16 cellular contexts compared by ENCODE assay signal in genomic region chr9:95807326-95807947, GRCh38.
A peak's percentile ranks its signal among the peaks of the same experiment; 100 is the strongest.
DNase-seq lines count a peak whose midpoint lies in the region; ATAC-seq and TF ChIP-seq lines count a peak whose summit lies in the region.
"Had no signal": no experiment of that assay in that cellular context is flagged by ENCODE, and none has a peak within 500 bp of the region (broad histone marks: within the 10 kb centered on the region; RNA-seq: fewer than 3 reads in every experiment).

No MANE protein-coding gene starts in this region.

- no peak for DNase-seq in Right ventricle myocardium superior
- DNase-seq in cardiac septum (ENCODE audit: low spot score) = no peak
- no peak for DNase-seq in esophagus muscularis mucosa (ENCODE audit: extremely low spot score)
- no peak for DNase-seq in prostate gland (ENCODE audit: low spot score)
- DNase-seq in DMS53 (lab: John Stamatoyannopoulos, UW) = no peak
- no peak for DNase-seq in HAP-1 (ENCODE audit: low spot score in 2 of 2)
- no peak for DNase-seq in NCI-H524 treated with DMSO at 0.1 percent for 48 hours (lab: John Stamatoyannopoulos, UW)
- DNase-seq: activated CD4-positive, alpha-beta T cell treated with anti-CD3 and anti-CD28 coated beads, Interleukin-2, amount 10 ng/mL, durations not matched to agents 7 days and 5 days; Caco-2; T-helper 17 cell; thyroid gland had no signal

- in situ Hi-C loops in HAP-1 (cut with MboI; ENCODE audit: low sequenced_read_pairs) = no loop called here

- TF ChIP-seq CTCF in esophagus muscularis mucosa (IDR thresholded peaks at IDR 0.05) (no peak), prostate gland (IDR thresholded peaks at IDR 0.05) (no peak)

- H3K4me3 ChIP-seq in esophagus muscularis mucosa (no peak overlapping the region), prostate gland (no peak overlapping the region), HAP-1 (no peak overlapping the region)
- H3K4me3 ChIP-seq: A549, thyroid gland had no signal

- intact Hi-C loops in Right ventricle myocardium superior (cut with DNase I) (no loop called here), cardiac septum (cut with DNase I) (no loop called here), esophagus muscularis mucosa (cut with DNase I) (no loop called here), prostate gland (cut with DNase I) (loop anchor here (2.0 kb wide), 1 partner anchor 67 kb away; the partner anchor contains the start of gene ERCC6L2)

- H3K4me1 ChIP-seq in esophagus muscularis mucosa = peaks cover 11 to 25% (median 20%) of the 10 kb centered on the region in 4 donors
- H3K4me1 ChIP-seq in prostate gland (replicated peaks) = no peaks in the 10 kb centered on the region
- peaks cover 13% of the 10 kb centered on the region for H3K4me1 ChIP-seq in HAP-1
- H3K4me1 ChIP-seq: A549, Caco-2, thyroid gland had no signal

- H3K36me3 ChIP-seq in esophagus muscularis mucosa = no peaks in the 10 kb centered on the region
- no peaks in the 10 kb centered on the region for H3K36me3 ChIP-seq in prostate gland
- H3K36me3 ChIP-seq in HAP-1 (replicated peaks) = no peaks in the 10 kb centered on the region
- H3K36me3 ChIP-seq: thyroid gland had no signal

- no peak for TF ChIP-seq EP300 in esophagus muscularis mucosa (IDR thresholded peaks at IDR 0.05)

- 41% methylated on average over 5 of the region's 5 CpGs for WGBS in esophagus muscularis mucosa
- WGBS in prostate gland = 52% methylated on average over 5 of the region's 5 CpGs

- TF ChIP-seq POLR2A in esophagus muscularis mucosa (IDR thresholded peaks at IDR 0.05; ENCODE audit: low read depth) (no peak), prostate gland (IDR thresholded peaks at IDR 0.05) (no peak)

- H3K27me3 ChIP-seq in esophagus muscularis mucosa (no peaks in the 10 kb centered on the region), prostate gland (replicated peaks; ENCODE audit: insufficient read depth) (no peaks in the 10 kb centered on the region), HAP-1 (ENCODE audit: low read depth) (no peaks in the 10 kb centered on the region)
- H3K27me3 ChIP-seq: thyroid gland had no signal

- no peaks in the 10 kb centered on the region for H3K9me3 ChIP-seq in esophagus muscularis mucosa
- no peaks in the 10 kb centered on the region for H3K9me3 ChIP-seq in prostate gland
- no peaks in the 10 kb centered on the region for H3K9me3 ChIP-seq in HAP-1
- H3K9me3 ChIP-seq: A549, thyroid gland had no signal

- H3K27ac ChIP-seq in esophagus muscularis mucosa (replicated peaks in 1 of 4) (peak overlapping the region; percentile 11 to 67 (median 48)), prostate gland (peak overlapping the region; percentile 46 to 57)
- H3K27ac ChIP-seq: A549, epithelial cell of prostate had no signal

- ATAC-seq in Right ventricle myocardium superior (ENCODE audit: poor library complexity) (peak; percentile 79), HG03378 (IDR thresholded peaks at IDR 0.05; ENCODE audit: unreplicated experiment) (no peak)
- ATAC-seq: A549; activated T-helper 17 cell treated with anti-CD3 and anti-CD28 coated beads, Interleukin-2, amount 50 U/mL, for 72 hours; Panc1; T-helper 17 cell had no signal
